ENCODE assay signal across 13 cellular contexts in the genomic region with DNA sequence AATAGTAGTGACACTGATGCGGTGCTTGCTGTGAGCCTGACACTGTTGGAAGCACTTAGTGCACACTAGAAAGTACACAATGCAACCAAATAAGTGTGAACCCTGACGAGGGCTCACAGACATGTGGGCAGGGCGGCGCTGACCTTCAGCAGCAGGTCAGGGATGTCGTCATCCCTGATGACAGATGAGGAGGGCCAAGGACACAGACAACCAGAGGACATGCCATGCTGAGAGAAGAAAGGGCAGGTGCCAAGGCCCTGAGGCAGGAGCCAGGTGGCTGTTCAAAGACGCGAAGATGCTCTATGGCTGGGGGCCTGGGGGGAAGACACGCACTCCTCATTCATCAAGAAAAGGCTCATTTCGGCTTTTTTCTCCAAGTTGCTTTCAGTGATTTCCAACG.
"Had no signal": no experiment of that assay in that cellular context is flagged by ENCODE, and none has a peak within 500 bp of the region (broad histone marks: within the 10 kb centered on the region; RNA-seq: fewer than 3 reads in every experiment).

No MANE protein-coding gene starts in this region.

- H3K36me3 Mint-ChIP-seq: activated CD4-positive, alpha-beta memory T cell treated with anti-CD3 and anti-CD28 coated beads for 36 hours had no signal

- H3K9me3 ChIP-seq: esophagus muscularis mucosa had no signal

- ATAC-seq: naive thymus-derived CD8-positive, alpha-beta T cell; stimulated activated naive CD8-positive, alpha-beta T cell treated with anti-CD3 and anti-CD28 coated beads, Interleukin-15, amount 100 ng/mL, for 72 hours had no signal

- H3K27ac ChIP-seq: esophagus muscularis mucosa, WERI-Rb-1 had no signal

- DNase-seq: activated CD4-positive, alpha-beta memory T cell treated with anti-CD3 and anti-CD28 coated beads for 36 hours; activated naive CD4-positive, alpha-beta T cell treated with Interleukin-2 at 50 U/mL for 16 hours; activated T-cell treated with anti-CD3 and anti-CD28 coated beads, Interleukin-2, amount 50 U/mL, for 1 hour; aorta; effector CD8-positive, alpha-beta T cell; mesendoderm; naive thymus-derived CD8-positive, alpha-beta T cell; stimulated activated naive CD8-positive, alpha-beta T cell treated with anti-CD3 and anti-CD28 coated beads, Interleukin-15, amount 100 ng/mL, for 72 hours; trophoblast cell; WERI-Rb-1 had no signal

- H3K36me3 ChIP-seq: esophagus muscularis mucosa, WERI-Rb-1 had no signal

- H3K4me3 ChIP-seq: esophagus muscularis mucosa had no signal

- FAIRE-seq: endothelial cell of umbilical vein had no signal

- H3K4me1 ChIP-seq: esophagus muscularis mucosa had no signal

- H3K27ac Mint-ChIP-seq: activated CD4-positive, alpha-beta memory T cell treated with anti-CD3 and anti-CD28 coated beads for 36 hours; activated T-helper 2 cell treated with anti-CD3 and anti-CD28 coated beads, Interferon-gamma antibody, Interleukin-2, Interleukin-4, amounts not matched to agents 10 μg/mL and 5 μg/mL and 100 μg/mL, durations not matched to agents 14 hours and 24 hours and 36 hours; naive thymus-derived CD8-positive, alpha-beta T cell had no signal
